Comparison of ENCODE assay signal across 22 cellular contexts in the genomic region with DNA sequence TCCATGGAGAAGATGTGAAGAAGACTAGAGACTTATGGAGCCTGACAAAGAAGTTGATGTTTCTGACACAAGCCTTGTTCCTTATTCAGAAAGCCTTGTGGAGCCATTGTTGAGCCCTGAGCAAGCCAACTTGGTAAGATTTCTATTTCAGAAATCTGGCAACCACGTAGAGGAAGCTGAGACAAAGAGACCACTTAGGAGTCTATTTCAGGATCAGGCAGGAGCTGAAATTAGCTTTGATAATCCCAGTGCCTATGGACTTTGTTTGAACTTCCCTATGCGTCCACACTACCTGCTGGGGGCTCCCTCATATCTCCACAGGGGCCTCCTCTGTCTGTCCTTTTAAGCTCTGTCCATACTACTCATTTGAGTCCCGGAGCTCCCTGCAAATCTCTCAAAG.
"Had no signal": no experiment of that assay in that cellular context is flagged by ENCODE, and none has a peak within 500 bp of the region (broad histone marks: within the 10 kb centered on the region; RNA-seq: fewer than 3 reads in every experiment).

No MANE protein-coding gene starts in this region.

- H3K27ac Mint-ChIP-seq: activated CD4-positive, alpha-beta memory T cell treated with anti-CD3 and anti-CD28 coated beads for 36 hours; activated naive CD8-positive, alpha-beta T cell treated with anti-CD3 and anti-CD28 coated beads, Interleukin-2, amount 10 ng/mL, durations not matched to agents 7 days and 5 days; endodermal cell; mesothelial cell of epicardium; natural killer cell treated with Interleukin-12 subunit alpha and Interleukin-12 subunit beta and Interleukin-15 and Interleukin-18, amount 100 ng/mL, for 72 hours; T-helper 17 cell had no signal

- H3K27me3 ChIP-seq: breast epithelium, neutrophil, sigmoid colon, testis, uterus had no signal

- H3K36me3 ChIP-seq: breast epithelium, neutrophil, sigmoid colon, uterus had no signal

- DNase-seq: activated CD4-positive, alpha-beta memory T cell treated with anti-CD3 and anti-CD28 coated beads for 36 hours; activated CD4-positive, alpha-beta T cell treated with anti-CD3 and anti-CD28 coated beads for 48 hours; activated naive CD4-positive, alpha-beta T cell treated with Interleukin-2 at 50 U/mL for 16 hours; activated naive CD8-positive, alpha-beta T cell treated with anti-CD3 and anti-CD28 coated beads, Interleukin-2, amount 10 ng/mL, durations not matched to agents 7 days and 5 days; activated T-cell treated with anti-CD3 and anti-CD28 coated beads, Interleukin-2, amount 50 U/mL, for 48 hours; amniotic stem cell; cerebellar nuclear complex; endodermal cell; kidney; sigmoid colon; stimulated activated CD4-positive, alpha-beta T cell treated with anti-CD3 and anti-CD28 coated beads, Interleukin-4, amount 100 ng/mL, for 1 hour; stimulated activated naive CD4-positive, alpha-beta T cell; T-helper 17 cell; testis; trophoblast cell; uterus had no signal

- ATAC-seq: left lobe of liver; natural killer cell treated with Interleukin-12 subunit alpha and Interleukin-12 subunit beta and Interleukin-15 and Interleukin-18, amount 100 ng/mL, for 72 hours; T-helper 17 cell had no signal

- H3K27ac ChIP-seq: breast epithelium, coronary artery, neutrophil, sigmoid colon, testis, uterus had no signal

- H3K36me3 Mint-ChIP-seq: activated CD4-positive, alpha-beta memory T cell treated with anti-CD3 and anti-CD28 coated beads for 36 hours; activated naive CD8-positive, alpha-beta T cell treated with anti-CD3 and anti-CD28 coated beads, Interleukin-2, amount 10 ng/mL, durations not matched to agents 7 days and 5 days; mesothelial cell of epicardium; natural killer cell treated with Interleukin-12 subunit alpha and Interleukin-12 subunit beta and Interleukin-15 and Interleukin-18, amount 100 ng/mL, for 72 hours had no signal

- H3K4me1 Mint-ChIP-seq: activated naive CD8-positive, alpha-beta T cell treated with anti-CD3 and anti-CD28 coated beads, Interleukin-2, amount 10 ng/mL, durations not matched to agents 7 days and 5 days; mesothelial cell of epicardium; T-helper 17 cell had no signal

- H3K4me3 Mint-ChIP-seq: activated CD4-positive, alpha-beta memory T cell treated with anti-CD3 and anti-CD28 coated beads for 36 hours; activated naive CD8-positive, alpha-beta T cell treated with anti-CD3 and anti-CD28 coated beads, Interleukin-2, amount 10 ng/mL, durations not matched to agents 7 days and 5 days; endodermal cell; mesothelial cell of epicardium; natural killer cell treated with Interleukin-12 subunit alpha and Interleukin-12 subunit beta and Interleukin-15 and Interleukin-18, amount 100 ng/mL, for 72 hours; T-helper 17 cell had no signal

- H3K9me3 ChIP-seq: breast epithelium, neutrophil, sigmoid colon, testis, uterus had no signal

- H3K9me3 Mint-ChIP-seq: activated naive CD8-positive, alpha-beta T cell treated with anti-CD3 and anti-CD28 coated beads, Interleukin-2, amount 10 ng/mL, durations not matched to agents 7 days and 5 days; natural killer cell treated with Interleukin-12 subunit alpha and Interleukin-12 subunit beta and Interleukin-15 and Interleukin-18, amount 100 ng/mL, for 72 hours had no signal

- H3K27me3 Mint-ChIP-seq: activated CD4-positive, alpha-beta memory T cell treated with anti-CD3 and anti-CD28 coated beads for 36 hours; T-helper 17 cell had no signal

- H3K4me3 ChIP-seq: breast epithelium, coronary artery, sigmoid colon, testis, uterus had no signal

- H3K4me1 ChIP-seq: breast epithelium, sigmoid colon, testis, uterus had no signal
